Comparison of ENCODE assay signal across 1 cellular context in genomic region chr2:96317584-96317997, GRCh38.
TF ChIP-seq lines count a peak whose summit lies in the region.

No MANE protein-coding gene starts in this region.

TF ChIP-seq in K562, 482 proteins besides CTCF, POLR2A, EP300 and RAD21:
- TF ChIP-seq ATF4 (CRISPR knock-in tag; IDR thresholded peaks at IDR 0.05) (no peak), ETV1 (tag; conservative IDR thresholded peaks at IDR 0.05; ENCODE audit: low read depth) (no peak), PRDM10 (IDR thresholded peaks at IDR 0.05; ENCODE audit: partially characterized antibody) (peak; percentile 93), ZBTB7A (IDR thresholded peaks at IDR 0.05; ENCODE audit: borderline replicate concordance, control insufficient read depth, low read depth, low read length) (no peak), YY1 (IDR thresholded peaks at IDR 0.05; ENCODE audit: borderline replicate concordance in 1 of 3, control insufficient read depth in 1 of 3, extremely low read depth in 1 of 3, insufficient read depth in 3 of 3, insufficient read length in 1 of 3, insufficient replicate concordance in 2 of 3, low read depth in 1 of 3, low read length in 2 of 3) (no peak), ZNF316 (IDR thresholded peaks at IDR 0.05) (peak; percentile 39), C11orf30 (IDR thresholded peaks at IDR 0.05; ENCODE audit: low read depth) (peak; percentile 17; the same call in 1 of the 2 replicates)
